ENCODE assay signal across 8 cellular contexts in the genomic region with DNA sequence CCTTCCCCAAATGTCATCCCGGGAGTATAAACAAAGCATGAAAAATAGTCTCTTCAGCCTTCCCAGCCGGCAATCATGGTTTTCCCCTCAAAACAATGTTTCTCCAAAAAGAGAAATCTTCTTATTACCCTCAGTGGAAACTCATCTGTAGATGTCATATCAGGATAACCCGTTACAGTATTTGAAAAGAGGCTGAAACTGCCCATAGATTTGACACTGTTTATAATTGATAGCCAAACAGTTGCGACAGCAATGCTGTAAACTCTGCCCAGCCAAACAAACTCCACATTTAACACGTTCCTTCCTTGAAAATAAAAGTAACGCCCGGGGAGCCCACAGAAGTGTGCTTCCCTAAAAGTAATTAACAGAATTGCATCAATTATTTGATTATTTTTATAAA.
DNase-seq lines count a peak whose midpoint lies in the region; ATAC-seq and TF ChIP-seq lines count a peak whose summit lies in the region.

No MANE protein-coding gene starts in this region.

- ATAC-seq in activated T-cell treated with anti-CD3 and anti-CD28 coated beads, Interleukin-2, amount 50 U/mL, for 4 hours = no peak
- ATAC-seq in WTC11 (no peak), omental fat pad (ENCODE audit: low FRiP score) (no peak), HG03025 (IDR thresholded peaks at IDR 0.05; ENCODE audit: low FRiP score, unreplicated experiment) (no peak), HG03280 (IDR thresholded peaks at IDR 0.05; ENCODE audit: unreplicated experiment) (no peak)

- H2AFZ ChIP-seq in parathyroid adenoma = peak overlapping the region; percentile 74

- H3K4me3 ChIP-seq in parathyroid adenoma (ENCODE audit: low read depth, low read length) = peak overlapping the region; percentile 75

- peaks cover 10% of the 10 kb centered on the region for H3K79me2 ChIP-seq in parathyroid adenoma

- no peaks in the 10 kb centered on the region for H3K27me3 ChIP-seq in parathyroid adenoma (ENCODE audit: control insufficient read depth, insufficient read depth, low read length)

- H3K9ac ChIP-seq in parathyroid adenoma = peak overlapping the region; percentile 8

- peaks cover 75% of the 10 kb centered on the region for H3K4me1 Mint-ChIP-seq in activated T-cell treated with anti-CD3 and anti-CD28 coated beads, Interleukin-2, amount 50 U/mL, for 4 hours (ENCODE audit: low read depth)
- peaks cover 74% of the 10 kb centered on the region for H3K4me1 Mint-ChIP-seq in WTC11

- POLR2A ChIA-PET in WTC11 (lab: Charles Lee) = no interaction called here

- TF ChIP-seq CTCF in WTC11 (IDR thresholded peaks at IDR 0.05) (no peak), parathyroid adenoma (IDR thresholded peaks at IDR 0.05) (no peak), omental fat pad (IDR thresholded peaks at IDR 0.05) (no peak)

- H3K27ac ChIP-seq in parathyroid adenoma = peak overlapping the region; percentile 76

- H3K9me3 Mint-ChIP-seq in activated T-cell treated with anti-CD3 and anti-CD28 coated beads, Interleukin-2, amount 50 U/mL, for 4 hours = no peaks in the 10 kb centered on the region
- H3K9me3 Mint-ChIP-seq in WTC11 = no peaks in the 10 kb centered on the region

- CTCF ChIA-PET in WTC11 (lab: Charles Lee) = interaction anchor here (1.0 kb wide), 1 partner anchor 103 kb away, joined by 3 read pairs; no protein-coding TSS in a partner anchor

- H3K27me3 Mint-ChIP-seq in activated T-cell treated with anti-CD3 and anti-CD28 coated beads, Interleukin-2, amount 50 U/mL, for 4 hours (ENCODE audit: low read depth) = no peaks in the 10 kb centered on the region
- no peaks in the 10 kb centered on the region for H3K27me3 Mint-ChIP-seq in WTC11 (ENCODE audit: low read depth)

- H3K9me3 ChIP-seq in parathyroid adenoma (ENCODE audit: control insufficient read depth, low read length) = no peaks in the 10 kb centered on the region

- no peaks in the 10 kb centered on the region for H3K36me3 ChIP-seq in parathyroid adenoma (ENCODE audit: control insufficient read depth, insufficient read depth, low read length)

- H3K4me1 ChIP-seq in parathyroid adenoma = peaks cover 12% of the 10 kb centered on the region

- DNase-seq in activated T-cell treated with anti-CD3 and anti-CD28 coated beads, Interleukin-2, amount 50 U/mL, for 4 hours = no peak
- no peak for DNase-seq in activated T-cell treated with anti-CD3 and anti-CD28 coated beads, Interleukin-2, amount 50 U/mL, for 48 hours
- DNase-seq in WTC11 (ENCODE audit: low spot score) = no peak
- peak; percentile 26 for DNase-seq in glomerular visceral epithelial cell (ENCODE audit: extremely low spot score)
- DNase-seq in omental fat pad (ENCODE audit: low spot score) = no peak

- H3K4me3 Mint-ChIP-seq in activated T-cell treated with anti-CD3 and anti-CD28 coated beads, Interleukin-2, amount 50 U/mL, for 4 hours = peak overlapping the region; percentile 85
- H3K4me3 Mint-ChIP-seq in WTC11 = peak overlapping the region; percentile 82

- no peaks in the 10 kb centered on the region for H3K36me3 Mint-ChIP-seq in activated T-cell treated with anti-CD3 and anti-CD28 coated beads, Interleukin-2, amount 50 U/mL, for 4 hours (ENCODE audit: insufficient read depth)
- no peaks in the 10 kb centered on the region for H3K36me3 Mint-ChIP-seq in WTC11

- peak overlapping the region; percentile 86 for H3K27ac Mint-ChIP-seq in WTC11

- H3K4me2 ChIP-seq in parathyroid adenoma (ENCODE audit: low read length) = peak overlapping the region; percentile 72

TF ChIP-seq in WTC11, 78 proteins besides CTCF, POLR2A, EP300 and RAD21 (continues in another document):
- TF ChIP-seq ZNF232 (CRISPR knock-in tag; IDR thresholded peaks at IDR 0.05) (no peak), ETV6 (CRISPR knock-in tag; IDR thresholded peaks at IDR 0.05) (no peak), SP1 (CRISPR knock-in tag; conservative IDR thresholded peaks at IDR 0.05) (no peak), RELA (CRISPR knock-in tag; IDR thresholded peaks at IDR 0.05; ENCODE audit: borderline replicate concordance) (no peak), GTF2I (CRISPR knock-in tag; conservative IDR thresholded peaks at IDR 0.05) (no peak), SOX15 (CRISPR knock-in tag; IDR thresholded peaks at IDR 0.05) (no peak), GRHL2 (CRISPR knock-in tag; IDR thresholded peaks at IDR 0.05; ENCODE audit: insufficient replicate concordance, severe bottlenecking) (no peak), ZNF423 (CRISPR knock-in tag; IDR thresholded peaks at IDR 0.05) (no peak), NFYB (CRISPR knock-in tag; conservative IDR thresholded peaks at IDR 0.05; ENCODE audit: low read depth) (no peak), ELF4 (CRISPR knock-in tag; IDR thresholded peaks at IDR 0.05; ENCODE audit: low read depth) (no peak), ZNF219 (CRISPR knock-in tag; IDR thresholded peaks at IDR 0.05; ENCODE audit: borderline replicate concordance) (no peak), RORB (CRISPR knock-in tag; IDR thresholded peaks at IDR 0.05) (no peak), JUN (CRISPR knock-in tag; IDR thresholded peaks at IDR 0.05) (no peak)
- TF ChIP-seq, protein P1, sequence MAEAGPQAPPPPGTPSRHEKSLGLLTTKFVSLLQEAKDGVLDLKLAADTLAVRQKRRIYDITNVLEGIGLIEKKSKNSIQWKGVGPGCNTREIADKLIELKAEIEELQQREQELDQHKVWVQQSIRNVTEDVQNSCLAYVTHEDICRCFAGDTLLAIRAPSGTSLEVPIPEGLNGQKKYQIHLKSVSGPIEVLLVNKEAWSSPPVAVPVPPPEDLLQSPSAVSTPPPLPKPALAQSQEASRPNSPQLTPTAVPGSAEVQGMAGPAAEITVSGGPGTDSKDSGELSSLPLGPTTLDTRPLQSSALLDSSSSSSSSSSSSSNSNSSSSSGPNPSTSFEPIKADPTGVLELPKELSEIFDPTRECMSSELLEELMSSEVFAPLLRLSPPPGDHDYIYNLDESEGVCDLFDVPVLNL (CRISPR knock-in tag; IDR thresholded peaks at IDR 0.05; ENCODE audit: borderline replicate concordance, low read depth) = no peak
- TF ChIP-seq, protein P2, sequence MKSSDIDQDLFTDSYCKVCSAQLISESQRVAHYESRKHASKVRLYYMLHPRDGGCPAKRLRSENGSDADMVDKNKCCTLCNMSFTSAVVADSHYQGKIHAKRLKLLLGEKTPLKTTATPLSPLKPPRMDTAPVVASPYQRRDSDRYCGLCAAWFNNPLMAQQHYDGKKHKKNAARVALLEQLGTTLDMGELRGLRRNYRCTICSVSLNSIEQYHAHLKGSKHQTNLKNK (CRISPR knock-in tag; IDR thresholded peaks at IDR 0.05) = no peak
- TF ChIP-seq, protein P3, sequence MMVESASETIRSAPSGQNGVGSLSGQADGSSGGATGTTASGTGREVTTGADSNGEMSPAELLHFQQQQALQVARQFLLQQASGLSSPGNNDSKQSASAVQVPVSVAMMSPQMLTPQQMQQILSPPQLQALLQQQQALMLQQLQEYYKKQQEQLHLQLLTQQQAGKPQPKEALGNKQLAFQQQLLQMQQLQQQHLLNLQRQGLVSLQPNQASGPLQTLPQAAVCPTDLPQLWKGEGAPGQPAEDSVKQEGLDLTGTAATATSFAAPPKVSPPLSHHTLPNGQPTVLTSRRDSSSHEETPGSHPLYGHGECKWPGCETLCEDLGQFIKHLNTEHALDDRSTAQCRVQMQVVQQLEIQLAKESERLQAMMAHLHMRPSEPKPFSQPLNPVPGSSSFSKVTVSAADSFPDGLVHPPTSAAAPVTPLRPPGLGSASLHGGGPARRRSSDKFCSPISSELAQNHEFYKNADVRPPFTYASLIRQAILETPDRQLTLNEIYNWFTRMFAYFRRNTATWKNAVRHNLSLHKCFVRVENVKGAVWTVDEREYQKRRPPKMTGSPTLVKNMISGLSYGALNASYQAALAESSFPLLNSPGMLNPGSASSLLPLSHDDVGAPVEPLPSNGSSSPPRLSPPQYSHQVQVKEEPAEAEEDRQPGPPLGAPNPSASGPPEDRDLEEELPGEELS (CRISPR knock-in tag; IDR thresholded peaks at IDR 0.05) = no peak
- TF ChIP-seq, protein P4, sequence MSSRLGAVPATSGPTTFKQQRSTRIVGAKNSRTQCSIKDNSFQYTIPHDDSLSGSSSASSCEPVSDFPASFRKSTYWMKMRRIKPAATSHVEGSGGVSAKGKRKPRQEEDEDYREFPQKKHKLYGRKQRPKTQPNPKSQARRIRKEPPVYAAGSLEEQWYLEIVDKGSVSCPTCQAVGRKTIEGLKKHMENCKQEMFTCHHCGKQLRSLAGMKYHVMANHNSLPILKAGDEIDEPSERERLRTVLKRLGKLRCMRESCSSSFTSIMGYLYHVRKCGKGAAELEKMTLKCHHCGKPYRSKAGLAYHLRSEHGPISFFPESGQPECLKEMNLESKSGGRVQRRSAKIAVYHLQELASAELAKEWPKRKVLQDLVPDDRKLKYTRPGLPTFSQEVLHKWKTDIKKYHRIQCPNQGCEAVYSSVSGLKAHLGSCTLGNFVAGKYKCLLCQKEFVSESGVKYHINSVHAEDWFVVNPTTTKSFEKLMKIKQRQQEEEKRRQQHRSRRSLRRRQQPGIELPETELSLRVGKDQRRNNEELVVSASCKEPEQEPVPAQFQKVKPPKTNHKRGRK (CRISPR knock-in tag; IDR thresholded peaks at IDR 0.05; ENCODE audit: borderline replicate concordance) = no peak
- TF ChIP-seq, protein P5, sequence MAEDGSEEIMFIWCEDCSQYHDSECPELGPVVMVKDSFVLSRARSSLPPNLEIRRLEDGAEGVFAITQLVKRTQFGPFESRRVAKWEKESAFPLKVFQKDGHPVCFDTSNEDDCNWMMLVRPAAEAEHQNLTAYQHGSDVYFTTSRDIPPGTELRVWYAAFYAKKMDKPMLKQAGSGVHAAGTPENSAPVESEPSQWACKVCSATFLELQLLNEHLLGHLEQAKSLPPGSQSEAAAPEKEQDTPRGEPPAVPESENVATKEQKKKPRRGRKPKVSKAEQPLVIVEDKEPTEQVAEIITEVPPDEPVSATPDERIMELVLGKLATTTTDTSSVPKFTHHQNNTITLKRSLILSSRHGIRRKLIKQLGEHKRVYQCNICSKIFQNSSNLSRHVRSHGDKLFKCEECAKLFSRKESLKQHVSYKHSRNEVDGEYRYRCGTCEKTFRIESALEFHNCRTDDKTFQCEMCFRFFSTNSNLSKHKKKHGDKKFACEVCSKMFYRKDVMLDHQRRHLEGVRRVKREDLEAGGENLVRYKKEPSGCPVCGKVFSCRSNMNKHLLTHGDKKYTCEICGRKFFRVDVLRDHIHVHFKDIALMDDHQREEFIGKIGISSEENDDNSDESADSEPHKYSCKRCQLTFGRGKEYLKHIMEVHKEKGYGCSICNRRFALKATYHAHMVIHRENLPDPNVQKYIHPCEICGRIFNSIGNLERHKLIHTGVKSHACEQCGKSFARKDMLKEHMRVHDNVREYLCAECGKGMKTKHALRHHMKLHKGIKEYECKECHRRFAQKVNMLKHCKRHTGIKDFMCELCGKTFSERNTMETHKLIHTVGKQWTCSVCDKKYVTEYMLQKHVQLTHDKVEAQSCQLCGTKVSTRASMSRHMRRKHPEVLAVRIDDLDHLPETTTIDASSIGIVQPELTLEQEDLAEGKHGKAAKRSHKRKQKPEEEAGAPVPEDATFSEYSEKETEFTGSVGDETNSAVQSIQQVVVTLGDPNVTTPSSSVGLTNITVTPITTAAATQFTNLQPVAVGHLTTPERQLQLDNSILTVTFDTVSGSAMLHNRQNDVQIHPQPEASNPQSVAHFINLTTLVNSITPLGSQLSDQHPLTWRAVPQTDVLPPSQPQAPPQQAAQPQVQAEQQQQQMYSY (CRISPR knock-in tag; IDR thresholded peaks at IDR 0.05) = no peak
